In genomic region chr7:128419262-128419661, GRCh38 we compare ENCODE assay signal across 30 cellular contexts. TPM values are rescaled to one million over a fixed set of nuclear protein-coding genes. Genes with fewer than 3 reads are reported as not detected.
"Had no signal": no experiment of that assay in that cellular context is flagged by ENCODE, and none has a peak within 500 bp of the region (broad histone marks: within the 10 kb centered on the region; RNA-seq: fewer than 3 reads in every experiment).

No MANE protein-coding gene starts in this region.

- H3K27ac Mint-ChIP-seq: activated B cell treated with CpG ODN at 0.5 μM for 24 hours; activated CD4-positive, alpha-beta memory T cell treated with anti-CD3 and anti-CD28 coated beads for 36 hours; activated naive CD4-positive, alpha-beta T cell treated with anti-CD3 and anti-CD28 coated beads, Interleukin-2, amount 10 ng/mL, durations not matched to agents 7 days and 5 days; activated naive CD8-positive, alpha-beta T cell; activated naive CD8-positive, alpha-beta T cell treated with anti-CD3 and anti-CD28 coated beads, Interleukin-2, amount 50 U/mL, for 24 hours; T-helper 1 cell treated with Interleukin-12 subunit alpha and Interleukin-12 subunit beta and Interleukin-4 antibody, amounts not matched to agents 30 μg/mL and 1 μg/mL, for 36 hours; T-helper 2 cell treated with Interferon-gamma antibody and Interleukin-4, amounts not matched to agents 5 μg/mL and 100 μg/mL, for 36 hours had no signal

- H3K9ac ChIP-seq: SK-N-SH had no signal

- H3K27me3 Mint-ChIP-seq: activated CD4-positive, alpha-beta memory T cell treated with anti-CD3 and anti-CD28 coated beads for 36 hours; activated naive CD8-positive, alpha-beta T cell treated with anti-CD3 and anti-CD28 coated beads, Interleukin-2, amount 50 U/mL, for 24 hours had no signal

- DNase-seq: activated B cell treated with CpG ODN at 0.5 μM for 24 hours; activated CD4-positive, alpha-beta memory T cell treated with anti-CD3 and anti-CD28 coated beads for 36 hours; activated CD4-positive, alpha-beta T cell treated with anti-CD3 and anti-CD28 coated beads for 4 hours; activated CD4-positive, alpha-beta T cell treated with anti-CD3 and anti-CD28 coated beads, Interleukin-2, amount 50 U/mL, for 1 hour; activated CD4-positive, CD25-positive, alpha-beta regulatory T cell treated with anti-CD3 and anti-CD28 coated beads, Interleukin-2, amount 50 U/mL, for 72 hours; activated CD8-positive, alpha-beta memory T cell treated with anti-CD3 and anti-CD28 coated beads, Interleukin-2, amount 50 U/mL, for 4 hours; activated effector memory CD4-positive, alpha-beta T cell treated with Interleukin-2 at 50 U/mL for 16 hours; activated naive CD4-positive, alpha-beta T cell treated with anti-CD3 and anti-CD28 coated beads, Interleukin-2, amount 10 ng/mL, durations not matched to agents 7 days and 5 days; activated naive CD8-positive, alpha-beta T cell treated with anti-CD3 and anti-CD28 coated beads, Interleukin-2, amount 50 U/mL, for 24 hours; activated T-cell treated with anti-CD3 and anti-CD28 coated beads, Interleukin-2, amount 50 U/mL, for 48 hours; Kasumi-1; MG63; NCI-H1048; NCI-H1105 treated with DMSO at 0.1 percent for 48 hours; NCI-H1436 treated with DMSO at 0.1 percent for 48 hours; NCI-H1694 treated with DMSO at 0.1 percent for 48 hours; NCI-H2029; NCI-H345; NCI-H524 treated with DMSO at 0.1 percent for 48 hours; SHP77; SK-N-SH had no signal

- H3K27me3 ChIP-seq: MG63, SJSA1 had no signal

- H3K36me3 ChIP-seq: MG63, SJSA1 had no signal

- H3K4me3 ChIP-seq: MG63, SJSA1 had no signal

- H3K27ac ChIP-seq: SJSA1, VCaP had no signal

- H3K4me1 Mint-ChIP-seq: activated B cell treated with CpG ODN at 0.5 μM for 24 hours; activated naive CD4-positive, alpha-beta T cell treated with anti-CD3 and anti-CD28 coated beads, Interleukin-2, amount 10 ng/mL, durations not matched to agents 7 days and 5 days had no signal

- H3K4me2 ChIP-seq: SK-N-SH had no signal

- H3K9me3 ChIP-seq: MG63, SJSA1, SK-N-SH had no signal

- H3K4me1 ChIP-seq: SJSA1 had no signal

- FAIRE-seq: bronchial epithelial cell had no signal

- ATAC-seq: activated naive CD8-positive, alpha-beta T cell treated with anti-CD3 and anti-CD28 coated beads, Interleukin-2, amount 50 U/mL, for 24 hours; Panc1 had no signal

- H3K9me3 Mint-ChIP-seq: activated B cell treated with CpG ODN at 0.5 μM for 24 hours; activated CD4-positive, alpha-beta memory T cell treated with anti-CD3 and anti-CD28 coated beads for 36 hours; activated naive CD4-positive, alpha-beta T cell treated with anti-CD3 and anti-CD28 coated beads, Interleukin-2, amount 10 ng/mL, durations not matched to agents 7 days and 5 days; activated naive CD8-positive, alpha-beta T cell treated with anti-CD3 and anti-CD28 coated beads, Interleukin-2, amount 50 U/mL, for 24 hours; brain; T-helper 1 cell treated with Interleukin-12 subunit alpha and Interleukin-12 subunit beta and Interleukin-4 antibody, amounts not matched to agents 30 μg/mL and 1 μg/mL, for 36 hours; T-helper 2 cell treated with Interferon-gamma antibody and Interleukin-4, amounts not matched to agents 5 μg/mL and 100 μg/mL, for 36 hours had no signal

- H3K36me3 Mint-ChIP-seq: activated CD4-positive, alpha-beta memory T cell treated with anti-CD3 and anti-CD28 coated beads for 36 hours; activated naive CD4-positive, alpha-beta T cell treated with anti-CD3 and anti-CD28 coated beads, Interleukin-2, amount 10 ng/mL, durations not matched to agents 7 days and 5 days; activated naive CD8-positive, alpha-beta T cell; brain had no signal

- H3K4me3 Mint-ChIP-seq: activated B cell treated with CpG ODN at 0.5 μM for 24 hours; activated CD4-positive, alpha-beta memory T cell treated with anti-CD3 and anti-CD28 coated beads for 36 hours; activated naive CD4-positive, alpha-beta T cell treated with anti-CD3 and anti-CD28 coated beads, Interleukin-2, amount 10 ng/mL, durations not matched to agents 7 days and 5 days; activated naive CD8-positive, alpha-beta T cell; activated naive CD8-positive, alpha-beta T cell treated with anti-CD3 and anti-CD28 coated beads, Interleukin-2, amount 50 U/mL, for 24 hours; T-helper 1 cell treated with Interleukin-12 subunit alpha and Interleukin-12 subunit beta and Interleukin-4 antibody, amounts not matched to agents 30 μg/mL and 1 μg/mL, for 36 hours; T-helper 2 cell treated with Interferon-gamma antibody and Interleukin-4, amounts not matched to agents 5 μg/mL and 100 μg/mL, for 36 hours had no signal

RNA-seq across cellular contexts. Expression of gene PRRT4, which starts 57.8 kb away (rescaled TPM):
- total RNA-seq: activated B cell treated with CpG ODN at 0.5 μM for 24 hours, RPMI7951, SJSA1 had no signal
